In genomic region chr20:46757754-46758678, GRCh38 we compare ENCODE assay signal across 8 cellular contexts. TPM values are rescaled to one million over a fixed set of nuclear protein-coding genes. Genes with fewer than 3 reads are reported as not detected.
DNase-seq lines count a peak whose midpoint lies in the region; ATAC-seq and TF ChIP-seq lines count a peak whose summit lies in the region.

No MANE protein-coding gene starts in this region.

- no peaks in the 10 kb centered on the region for H3K4me1 ChIP-seq in cardiac muscle cell (ENCODE audit: low read depth)
- H3K4me1 ChIP-seq in liver (ENCODE audit: control insufficient read depth in 4 of 4, insufficient read depth in 4 of 4, low read length in 3 of 4) = no peaks in the 10 kb centered on the region

- H3K9me3 ChIP-seq in cardiac muscle cell (ENCODE audit: low read depth) (no peaks in the 10 kb centered on the region), liver (ENCODE audit: control insufficient read depth in 4 of 4, low read length in 3 of 4) (no peaks in the 10 kb centered on the region)

- TF ChIP-seq RAD21 in liver (IDR thresholded peaks at IDR 0.05) = peak; percentile 80 to 83

- peaks cover 5% of the 10 kb centered on the region for H3K4me1 Mint-ChIP-seq in central memory CD8-positive, alpha-beta T cell

- no peaks in the 10 kb centered on the region for H3K36me3 Mint-ChIP-seq in central memory CD8-positive, alpha-beta T cell (ENCODE audit: insufficient read depth)

- DNase-seq in cardiac muscle cell (ENCODE audit: low read depth in 1 of 2, low spot score in 1 of 2) = peak; percentile 70 to 71
- DNase-seq in Right ventricle myocardium inferior (ENCODE audit: missing footprints) = no peak
- DNase-seq in NCI-H2171 treated with DMSO at 0.1 percent for 48 hours (lab: John Stamatoyannopoulos, UW) = peak; percentile 91
- peak; percentile 16 to 18 for DNase-seq in central memory CD8-positive, alpha-beta T cell (ENCODE audit: low spot score in 2 of 2)
- peak; percentile 8 for DNase-seq in stimulated activated CD8-positive, alpha-beta memory T cell treated with anti-CD3 and anti-CD28 coated beads, Interleukin-12 subunit alpha, Interleukin-12 subunit beta, amount 100 ng/mL, for 24 hours (ENCODE audit: extremely low read depth)

- WGBS in liver = 41% methylated on average over 17 of the region's 17 CpGs

- intact Hi-C loops in Right ventricle myocardium inferior (cut with DNase I) = loop anchor here (1.0 kb wide), 1 partner anchor 392 kb away; no protein-coding TSS in a partner anchor

- H3K27ac Mint-ChIP-seq in central memory CD8-positive, alpha-beta T cell (ENCODE audit: low read depth) = no peak overlapping the region

- ATAC-seq in Right ventricle myocardium inferior (no peak), HG02870 (IDR thresholded peaks at IDR 0.05; ENCODE audit: unreplicated experiment) (no peak)
- no peak for ATAC-seq in central memory CD8-positive, alpha-beta T cell (replicated peaks; ENCODE audit: extremely low read depth, poor library complexity, severe bottlenecking)

- H3K9ac ChIP-seq in liver (ENCODE audit: low read depth in 1 of 2, low read length in 2 of 2) = no peak overlapping the region

- H3K36me3 ChIP-seq in cardiac muscle cell = no peaks in the 10 kb centered on the region
- no peaks in the 10 kb centered on the region for H3K36me3 ChIP-seq in liver (ENCODE audit: control insufficient read depth in 4 of 4, insufficient read depth in 3 of 4, low read depth in 1 of 4, low read length in 3 of 4)

- no peaks in the 10 kb centered on the region for H3K9me3 Mint-ChIP-seq in central memory CD8-positive, alpha-beta T cell

- H3K4me3 ChIP-seq in cardiac muscle cell = no peak overlapping the region
- no peak overlapping the region for H3K4me3 ChIP-seq in WI38 (ENCODE audit: low read depth, low read length)
- no peak overlapping the region for H3K4me3 ChIP-seq in liver (ENCODE audit: low read depth in 1 of 3, low read length in 3 of 3)

- H3K27me3 ChIP-seq in cardiac muscle cell (no peaks in the 10 kb centered on the region), liver (ENCODE audit: control insufficient read depth in 4 of 4, insufficient read depth in 4 of 4, low read length in 3 of 4) (no peaks in the 10 kb centered on the region)

- no peak overlapping the region for H3K4me3 Mint-ChIP-seq in central memory CD8-positive, alpha-beta T cell

- peak; percentile 98 for TF ChIP-seq CTCF in cardiac muscle cell (IDR thresholded peaks at IDR 0.05; ENCODE audit: low read depth, low read length)
- TF ChIP-seq CTCF in WI38 (IDR thresholded peaks at IDR 0.05; ENCODE audit: low read depth, low read length) = peak; percentile 97
- peak; percentile 93 for TF ChIP-seq CTCF in liver (IDR thresholded peaks at IDR 0.05; ENCODE audit: low read depth, low read length, missing input control)

- H3K27ac ChIP-seq in cardiac muscle cell (no peak overlapping the region), liver (ENCODE audit: low read depth in 1 of 2, low read length in 2 of 2) (no peak overlapping the region)

- H3K27me3 Mint-ChIP-seq in central memory CD8-positive, alpha-beta T cell = peaks cover 34% of the 10 kb centered on the region

TF ChIP-seq in liver, 16 proteins besides CTCF, POLR2A, EP300 and RAD21:
- TF ChIP-seq FOXA1 (IDR thresholded peaks at IDR 0.05) = no peak
- TF ChIP-seq REST (IDR thresholded peaks at IDR 0.05) = no peak
- no peak for TF ChIP-seq ATF3 (IDR thresholded peaks at IDR 0.05)
- TF ChIP-seq SP1 (IDR thresholded peaks at IDR 0.05) = no peak
- TF ChIP-seq TAF1 (conservative IDR thresholded peaks at IDR 0.05) = no peak
- no peak for TF ChIP-seq MAX (IDR thresholded peaks at IDR 0.05)
- TF ChIP-seq ZBTB33 (IDR thresholded peaks at IDR 0.05) = no peak
- no peak for TF ChIP-seq FOXA2 (IDR thresholded peaks at IDR 0.05)
- no peak for TF ChIP-seq JUND (IDR thresholded peaks at IDR 0.05)
- no peak for TF ChIP-seq GABPA (IDR thresholded peaks at IDR 0.05 in 1 of 2, conservative IDR thresholded peaks at IDR 0.05 in 1 of 2)
- no peak for TF ChIP-seq HNF4A (conservative IDR thresholded peaks at IDR 0.05)
- no peak for TF ChIP-seq EGR1 (IDR thresholded peaks at IDR 0.05; ENCODE audit: low read depth in 2 of 2)
- no peak for TF ChIP-seq RXRA (IDR thresholded peaks at IDR 0.05)
- TF ChIP-seq NR2F2 (IDR thresholded peaks at IDR 0.05) = no peak
- no peak for TF ChIP-seq YY1 (IDR thresholded peaks at IDR 0.05)
- TF ChIP-seq HNF4G (IDR thresholded peaks at IDR 0.05) = no peak

RNA-seq across cellular contexts. Expression of gene SLC2A10, which starts 48.6 kb away (rescaled TPM):
- total RNA-seq in cardiac muscle cell (15.6 and 20.1 TPM in 2 replicates), Right ventricle myocardium inferior (3.1 TPM), liver (10 to 100 TPM in 1 of 2 donors, 1 to 10 TPM in 1; 8.0 to 79.7 TPM)
- polyA plus RNA-seq in cardiac muscle cell (7.8 and 9.9 TPM in 2 replicates), liver (10 to 100 TPM; 14.4 to 38.9 TPM)
